In the genomic region with DNA sequence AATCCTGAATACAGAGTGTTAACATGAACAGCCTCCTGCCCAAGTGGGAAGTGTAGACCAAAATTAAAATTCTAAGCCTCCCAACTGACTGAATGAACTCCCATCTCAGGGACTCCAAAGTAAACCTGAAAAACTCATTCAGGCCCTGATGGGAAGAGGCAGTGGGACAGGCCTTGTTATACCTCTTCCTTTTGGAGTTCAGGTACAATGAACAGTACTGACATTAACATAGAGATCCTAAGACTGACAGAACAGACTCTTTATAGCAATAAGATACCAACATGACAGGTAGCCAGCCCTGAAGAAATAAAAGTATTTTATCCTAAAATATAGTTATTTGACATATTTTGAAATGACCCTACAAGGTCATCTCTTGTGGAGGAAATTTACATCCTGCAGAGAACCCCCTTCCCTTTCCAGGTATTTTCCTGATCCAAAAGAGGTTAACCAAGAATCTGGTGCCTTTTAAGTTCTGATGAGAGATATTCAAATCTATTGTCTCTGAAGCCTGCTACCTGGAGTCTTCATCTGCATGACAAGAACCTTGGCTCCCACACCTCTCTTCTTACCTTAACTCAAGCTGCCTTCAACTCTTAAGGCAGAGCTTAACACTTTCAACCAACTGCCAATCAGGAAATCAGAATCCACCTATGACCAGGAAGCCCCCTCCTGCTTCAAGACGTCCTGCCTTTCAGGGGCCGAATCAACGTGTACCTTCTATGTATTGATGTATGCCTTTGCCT, we compare ENCODE assay signal across 14 cellular contexts.
"Had no signal": no experiment of that assay in that cellular context is flagged by ENCODE, and none has a peak within 500 bp of the region (broad histone marks: within the 10 kb centered on the region; RNA-seq: fewer than 3 reads in every experiment).

No MANE protein-coding gene starts in this region.

- H3K4me3 Mint-ChIP-seq: effector memory CD8-positive, alpha-beta T cell; naive thymus-derived CD8-positive, alpha-beta T cell had no signal

- H3K9me3 Mint-ChIP-seq: effector memory CD8-positive, alpha-beta T cell had no signal

- FAIRE-seq: small intestine had no signal

- DNase-seq: effector memory CD8-positive, alpha-beta T cell; esophagus squamous epithelium; foreskin fibroblast; left colon; left ventricle myocardium superior; mesenchymal stem cell; naive thymus-derived CD8-positive, alpha-beta T cell; right cardiac atrium; small intestine; stimulated activated CD4-positive, alpha-beta T cell treated with anti-CD3 and anti-CD28 coated beads, Interleukin-12 subunit alpha, Interleukin-12 subunit beta, amount 100 ng/mL, for 4 hours; stimulated activated naive CD4-positive, alpha-beta T cell; trophoblast cell had no signal

- H3K27ac ChIP-seq: esophagus squamous epithelium, gastroesophageal sphincter had no signal

- H3K9me3 ChIP-seq: esophagus squamous epithelium had no signal

- ATAC-seq: effector memory CD8-positive, alpha-beta T cell; gastroesophageal sphincter; left colon; left ventricle myocardium superior; naive thymus-derived CD8-positive, alpha-beta T cell; right cardiac atrium had no signal

- H3K4me3 ChIP-seq: esophagus squamous epithelium, gastroesophageal sphincter, lung had no signal

- H3K36me3 ChIP-seq: esophagus squamous epithelium, gastroesophageal sphincter had no signal

- H3K27ac Mint-ChIP-seq: effector memory CD8-positive, alpha-beta T cell; naive thymus-derived CD8-positive, alpha-beta T cell had no signal

- H3K4me1 Mint-ChIP-seq: naive thymus-derived CD8-positive, alpha-beta T cell had no signal

- H3K4me1 ChIP-seq: esophagus squamous epithelium, gastroesophageal sphincter had no signal
